Comparison of ENCODE assay signal across 8 cellular contexts in genomic region chr19:13794388-13794751, GRCh38. TPM values are rescaled to one million over a fixed set of nuclear protein-coding genes. Genes with fewer than 3 reads are reported as not detected.
DNase-seq lines count a peak whose midpoint lies in the region; ATAC-seq and TF ChIP-seq lines count a peak whose summit lies in the region.

No MANE protein-coding gene starts in this region.

- peak overlapping the region; percentile 93 for H3K56ac ChIP-seq in IMR-90 (ENCODE audit: extremely low read depth, insufficient read depth, low read length)

- in situ Hi-C loops in IMR-90 (cut with MboI; ENCODE audit: low sequenced_read_pairs): no loop called here

- H3K4me1 ChIP-seq in BLaER1 (peaks cover 40% of the 10 kb centered on the region), IMR-90 (ENCODE audit: control insufficient read depth, insufficient read depth, low read length) (peaks cover 7% of the 10 kb centered on the region), iPS-20b (ENCODE audit: insufficient read depth, low read length) (peaks cover 2% of the 10 kb centered on the region; the same call in 1 of the 2 replicates), smooth muscle cell (ENCODE audit: low read depth) (peaks cover 12% of the 10 kb centered on the region)

- H2AFZ ChIP-seq in IMR-90 (replicated peaks; ENCODE audit: low read length, poor library complexity): peak overlapping the region; percentile 84
- peak overlapping the region; percentile 77 for H2AFZ ChIP-seq in smooth muscle cell (ENCODE audit: low read depth)

- H3K36me3 ChIP-seq in BLaER1 (peaks cover 6% of the 10 kb centered on the region; the same call in 1 of the 2 replicates), IMR-90 (ENCODE audit: control insufficient read depth, insufficient read depth, low read length) (no peaks in the 10 kb centered on the region; the same call in 1 of the 2 replicates), iPS-20b (ENCODE audit: insufficient read depth, low read depth, low read length) (no peaks in the 10 kb centered on the region), smooth muscle cell (ENCODE audit: low read depth) (no peaks in the 10 kb centered on the region)

- peak; percentile 1 for ATAC-seq in IMR-90 (ENCODE audit: low read depth)
- no peak for ATAC-seq in HG03432 (IDR thresholded peaks at IDR 0.05; ENCODE audit: unreplicated experiment)

- no peak for TF ChIP-seq CTCF in IMR-90 (conservative IDR thresholded peaks at IDR 0.05; ENCODE audit: low read depth, low read length)
- no peak for TF ChIP-seq CTCF in smooth muscle cell (IDR thresholded peaks at IDR 0.05; ENCODE audit: borderline replicate concordance, insufficient read depth, poor library complexity, severe bottlenecking)

- peak overlapping the region; percentile 76; the same call in 1 of the 3 replicates for H2BK15ac ChIP-seq in IMR-90 (ENCODE audit: low read depth, low read length)

- H2BK20ac ChIP-seq in IMR-90 (ENCODE audit: low read depth, low read length): 0 out of 2 replicates have a peak overlapping the region, but pooled peaks have one; percentile 28

- TF ChIP-seq POLR2A in IMR-90 (IDR thresholded peaks at IDR 0.05; ENCODE audit: low read depth, low read length): no peak; the same call in none of the 2 replicates

- H2BK5ac ChIP-seq in IMR-90 (ENCODE audit: low read depth, low read length, poor library complexity, severe bottlenecking): peak overlapping the region; percentile 95

- 0% methylated on average over 7 of the region's 10 CpGs; no CpG with 5 or more reads in 1 of the 2 experiments for WGBS in IMR-90 (ENCODE audit: extremely low coverage in 2 of 2, insufficient read length in 1 of 2), 2 experiments
- 61% methylated on average over 10 of the region's 10 CpGs for WGBS in smooth muscle cell (ENCODE audit: low lambda C conversion rate)

- H2AK9ac ChIP-seq in IMR-90 (replicated peaks; ENCODE audit: low read depth, low read length, poor library complexity): peak overlapping the region; percentile 99

- H3K4me3 ChIP-seq in BLaER1 (peak overlapping the region; percentile 99), IMR-90 (ENCODE audit: insufficient read depth, low read depth, low read length) (peak overlapping the region; percentile 56), iPS-20b (ENCODE audit: low read length) (peak overlapping the region; percentile 55), smooth muscle cell (peak overlapping the region; percentile 88)

- H2BK120ac ChIP-seq in IMR-90 (ENCODE audit: low read depth, low read length): peak overlapping the region; percentile 92

- H3K18ac ChIP-seq in IMR-90 (ENCODE audit: low read depth, low read length): peak overlapping the region; percentile 78

- peak overlapping the region; percentile 98 for H3K4ac ChIP-seq in IMR-90 (ENCODE audit: low read depth, low read length)

- H3F3A ChIP-seq in smooth muscle cell (ENCODE audit: low read depth): peaks cover 4% of the 10 kb centered on the region

- H4K5ac ChIP-seq in IMR-90 (ENCODE audit: low read depth, low read length): peak overlapping the region; percentile 62

- peak overlapping the region; percentile 97 for H4K91ac ChIP-seq in IMR-90 (ENCODE audit: insufficient read depth, low read depth, low read length)

- H4K20me1 ChIP-seq in BLaER1 (peaks cover 14% of the 10 kb centered on the region), IMR-90 (ENCODE audit: insufficient read depth, low read length) (peaks cover 4% of the 10 kb centered on the region; the same call in 1 of the 2 replicates), smooth muscle cell (ENCODE audit: low read depth) (peaks cover 3% of the 10 kb centered on the region)

- dilution Hi-C loops in IMR-90 (cut with HindIII; ENCODE audit: low sequenced_read_pairs, unreplicated experiment): no loop called here

- TSS peak; percentile 95 for BruUV-seq in IMR-90 (replicated peaks; lab: Mats Ljungman, UMichigan)

- H3K27me3 ChIP-seq in BLaER1 (no peaks in the 10 kb centered on the region), IMR-90 (ENCODE audit: control insufficient read depth, insufficient read depth, low read length) (no peaks in the 10 kb centered on the region), iPS-20b (ENCODE audit: insufficient read depth, low read length) (no peaks in the 10 kb centered on the region), smooth muscle cell (ENCODE audit: low read depth) (no peaks in the 10 kb centered on the region)

- peak overlapping the region; percentile 94 for H2AK5ac ChIP-seq in IMR-90 (ENCODE audit: low read depth, low read length)

- H3K4me2 ChIP-seq in BLaER1: peak overlapping the region; percentile 96
- H3K4me2 ChIP-seq in IMR-90 (ENCODE audit: low read depth, low read length): peak overlapping the region; percentile 64
- peak overlapping the region; percentile 98 for H3K4me2 ChIP-seq in smooth muscle cell

- H3K79me1 ChIP-seq in IMR-90 (ENCODE audit: low read depth in 1 of 2, low read length in 2 of 2): peaks cover 10 to 40% of the 10 kb centered on the region in 2 experiments

- DNase-seq in IMR-90: peak; percentile 96
- DNase-seq in amniotic epithelial cell (ENCODE audit: low read depth): peak; percentile 95
- no peak for DNase-seq in smooth muscle cell (lab: John Stamatoyannopoulos, UW; ENCODE audit: unreplicated experiment)
- no peak for DNase-seq in activated CD4-positive, CD25-positive, alpha-beta regulatory T cell treated with anti-CD3 and anti-CD28 coated beads, Interleukin-2, amount 50 U/mL, for 72 hours
- DNase-seq in cerebellar cortex (ENCODE audit: low spot score): no peak

- POLR2A ChIA-PET in IMR-90 (lab: Charles Lee; ENCODE audit: unreplicated experiment): interaction anchor here (0.7 to 1.2 kb wide), 3 partner anchors 43 to 150 kb away, joined by 5 to 14 read pairs (median 8); no protein-coding TSS in a partner anchor

- H3K27ac ChIP-seq in BLaER1 (peak overlapping the region; percentile 75), IMR-90 (ENCODE audit: insufficient read depth, low read length) (peak overlapping the region; percentile 95), iPS-20b (ENCODE audit: low read length) (no peak overlapping the region), smooth muscle cell (ENCODE audit: low read depth) (peak overlapping the region; percentile 87)

- H3K23ac ChIP-seq in IMR-90 (ENCODE audit: low read depth, low read length): peak overlapping the region; percentile 90

- peaks cover 13% of the 10 kb centered on the region for H3K79me2 ChIP-seq in smooth muscle cell (ENCODE audit: low read depth)

- H3K9me3 ChIP-seq in BLaER1 (no peaks in the 10 kb centered on the region), IMR-90 (ENCODE audit: control insufficient read depth, insufficient read depth, low read length) (no peaks in the 10 kb centered on the region), iPS-20b (ENCODE audit: insufficient read depth, low read depth, low read length) (no peaks in the 10 kb centered on the region), smooth muscle cell (replicated peaks; ENCODE audit: low read depth) (no peaks in the 10 kb centered on the region)

- CTCF ChIA-PET in IMR-90 (lab: Yijun Ruan, JAX): interaction anchor here (0.7 to 1.3 kb wide), 2 partner anchors 68 to 146 kb away, joined by 3 to 4 read pairs; no protein-coding TSS in a partner anchor

- intact Hi-C loops in IMR-90 (cut with micrococcal nuclease): no loop called here

- TF ChIP-seq RAD21 in IMR-90 (IDR thresholded peaks at IDR 0.05; ENCODE audit: low read length): no peak

- H3K14ac ChIP-seq in IMR-90 (replicated peaks; ENCODE audit: low read depth, low read length): peak overlapping the region; percentile 87

- H3K9me1 ChIP-seq in IMR-90 (ENCODE audit: insufficient read depth, low read length): peaks cover 9% of the 10 kb centered on the region

- H3K9ac ChIP-seq in BLaER1: peak overlapping the region; percentile 78
- H3K9ac ChIP-seq in IMR-90 (ENCODE audit: low read depth, low read length): peak overlapping the region; percentile 89
- peak overlapping the region; percentile 30; the same call in 1 of the 2 replicates for H3K9ac ChIP-seq in iPS-20b (ENCODE audit: low read depth, low read length)
- H3K9ac ChIP-seq in smooth muscle cell (ENCODE audit: low read depth): peak overlapping the region; percentile 96

- H4K8ac ChIP-seq in IMR-90 (ENCODE audit: low read depth in 2 of 2, low read length in 2 of 2): peak overlapping the region; percentile 85 to 87

TF ChIP-seq in IMR-90, 13 proteins besides CTCF, POLR2A, EP300 and RAD21 (continues in another document):
- TF ChIP-seq CHD1 (IDR thresholded peaks at IDR 0.05; ENCODE audit: low read depth, low read length) (no peak), CEBPB (IDR thresholded peaks at IDR 0.05; ENCODE audit: low read depth, low read length) (no peak), SMC3 (IDR thresholded peaks at IDR 0.05; ENCODE audit: low read depth, low read length) (no peak), RCOR1 (IDR thresholded peaks at IDR 0.05; ENCODE audit: insufficient replicate concordance, low read length) (no peak), MAZ (IDR thresholded peaks at IDR 0.05; ENCODE audit: borderline replicate concordance, low read depth, low read length) (no peak), NFE2L2 (IDR thresholded peaks at IDR 0.05; ENCODE audit: low read depth, low read length) (peak; percentile 28; the same call in 1 of the 2 replicates), MXI1 (IDR thresholded peaks at IDR 0.05; ENCODE audit: borderline replicate concordance, low read depth, low read length) (no peak), RFX5 (IDR thresholded peaks at IDR 0.05; ENCODE audit: low read depth, low read length) (no peak), BHLHE40 (IDR thresholded peaks at IDR 0.05; ENCODE audit: low read depth, low read length) (no peak), FOS (IDR thresholded peaks at IDR 0.05; ENCODE audit: low read depth, low read length) (peak; percentile 44; the same call in 1 of the 2 replicates), MAFK (IDR thresholded peaks at IDR 0.05; ENCODE audit: low read depth, low read length) (peak; percentile 42)

RNA-seq across cellular contexts. Expression of gene ZSWIM4, which starts 0.9 kb away (rescaled TPM):
- total RNA-seq in IMR-90 (2012; rRNA removed) (1.9 and 2.2 TPM in 2 replicates), smooth muscle cell (3.0 and 4.7 TPM in 2 replicates)
- polyA plus RNA-seq in IMR-90 (2012; rRNA removed) (6.2 and 7.6 TPM in 2 replicates), smooth muscle cell (5.8 and 8.2 TPM in 2 replicates)
- polyA plus RNA-seq in IMR-90 (2012; cell fraction: cytosol; rRNA removed): 4.7 and 10.4 TPM in 2 replicates
- polyA plus RNA-seq in IMR-90 (2012; cell fraction: nucleus; rRNA removed; ENCODE audit: low replicate concordance): 13.1 and 27.5 TPM in 2 replicates

RNA-seq across cellular contexts. Expression of gene C19orf53, which starts 20.1 kb away (rescaled TPM):
- total RNA-seq in IMR-90 (2012; rRNA removed): 61.3 and 68.3 TPM in 2 replicates
- 290 and 349 TPM in 2 replicates for polyA plus RNA-seq in IMR-90 (2012; rRNA removed)
- polyA plus RNA-seq in IMR-90 (2012; cell fraction: cytosol; rRNA removed): 572 and 791 TPM in 2 replicates
- polyA plus RNA-seq in IMR-90 (2012; cell fraction: nucleus; rRNA removed; ENCODE audit: low replicate concordance): 129 and 215 TPM in 2 replicates
- total RNA-seq in smooth muscle cell: 117 and 192 TPM in 2 replicates
- 298 TPM in 2 replicates for polyA plus RNA-seq in smooth muscle cell

RNA-seq across cellular contexts. Expression of gene MRI1, which starts 30.0 kb away (rescaled TPM):
- 26.7 and 28.9 TPM in 2 replicates for total RNA-seq in IMR-90 (2012; rRNA removed)
- 37.6 and 45.5 TPM in 2 replicates for polyA plus RNA-seq in IMR-90 (2012; rRNA removed)
- 29.4 and 32.6 TPM in 2 replicates for polyA plus RNA-seq in IMR-90 (2012; cell fraction: cytosol; rRNA removed)
- polyA plus RNA-seq in IMR-90 (2012; cell fraction: nucleus; rRNA removed; ENCODE audit: low replicate concordance): 200 and 405 TPM in 2 replicates
- 17.3 and 20.2 TPM in 2 replicates for total RNA-seq in smooth muscle cell
- 9.3 and 11.7 TPM in 2 replicates for polyA plus RNA-seq in smooth muscle cell

Comparison
In these comparisons a context has a peak if more than half of its experiments do, and no peak if none do; other contexts are left out.
1. H3K9ac ChIP-seq: peak in every context shown above with its lines; median percentile 96 in smooth muscle cell; 89 in IMR-90; 78 in BLaER1; 30 in iPS-20b.
2. DNase-seq: peak in IMR-90 (single experiment) and amniotic epithelial cell (single experiment); none in smooth muscle cell (single experiment), activated CD4-positive, CD25-positive, alpha-beta regulatory T cell treated with anti-CD3 and anti-CD28 coated beads, Interleukin-2, amount 50 U/mL, for 72 hours (single experiment) and cerebellar cortex (single experiment).
3. Peak in every context shown above with its lines, with median percentiles within 50 percentile points of each other: H3K4me2 ChIP-seq and H3K4me3 ChIP-seq.